In genomic region chr18:56921888-56922480, GRCh38 we compare ENCODE assay signal across 1 cellular context.
TF ChIP-seq lines count a peak whose summit lies in the region.

No MANE protein-coding gene starts in this region.

TF ChIP-seq in GM12878, 131 proteins besides CTCF, POLR2A, EP300 and RAD21 (continued from another document):
- TF ChIP-seq NKRF (conservative IDR thresholded peaks at IDR 0.05) (no peak), NR2F1 (conservative IDR thresholded peaks at IDR 0.05) (no peak), KDM1A (IDR thresholded peaks at IDR 0.05; ENCODE audit: borderline replicate concordance) (no peak), DPF2 (IDR thresholded peaks at IDR 0.05) (no peak), SPI1 (IDR thresholded peaks at IDR 0.05; ENCODE audit: borderline replicate concordance, insufficient read depth, low read depth, low read length) (no peak), BCLAF1 (IDR thresholded peaks at IDR 0.05) (no peak), POU2F2 (IDR thresholded peaks at IDR 0.05; ENCODE audit: borderline replicate concordance, low read depth, low read length) (peak; percentile 82; the same call in 2 of the 3 replicates), SMAD5 (IDR thresholded peaks at IDR 0.05; ENCODE audit: low read depth) (no peak), ESRRA (IDR thresholded peaks at IDR 0.05; ENCODE audit: low read length) (no peak), SMC3 (IDR thresholded peaks at IDR 0.05; ENCODE audit: borderline replicate concordance, low read length) (no peak), RELA (IDR thresholded peaks at IDR 0.05; ENCODE audit: borderline replicate concordance, partially characterized antibody) (no peak), PKNOX1 (IDR thresholded peaks at IDR 0.05) (peak; percentile 51), RB1 (IDR thresholded peaks at IDR 0.05; ENCODE audit: borderline replicate concordance) (no peak), ZNF217 (IDR thresholded peaks at IDR 0.05) (0 out of 2 replicates have a peak, but pooled peaks have one; percentile 48), RUNX3 (IDR thresholded peaks at IDR 0.05; ENCODE audit: low read length) (peak; percentile 78), BHLHE40 (IDR thresholded peaks at IDR 0.05; ENCODE audit: borderline replicate concordance in 1 of 2, low read depth in 2 of 2, low read length in 1 of 2) (no peak), HDAC6 (IDR thresholded peaks at IDR 0.05; ENCODE audit: unreplicated experiment) (no peak), RFX5 (IDR thresholded peaks at IDR 0.05; ENCODE audit: low read depth, low read length) (no peak), NRF1 (conservative IDR thresholded peaks at IDR 0.05; ENCODE audit: low read depth, low read length) (no peak), ZBTB40 (IDR thresholded peaks at IDR 0.05; ENCODE audit: borderline replicate concordance) (no peak), E2F8 (IDR thresholded peaks at IDR 0.05; ENCODE audit: low read depth, partially characterized antibody) (no peak)
